16 cellular contexts compared by ENCODE assay signal in genomic region chr20:48405909-48406308, GRCh38.
DNase-seq lines count a peak whose midpoint lies in the region; ATAC-seq and TF ChIP-seq lines count a peak whose summit lies in the region.
"Had no signal": no experiment of that assay in that cellular context is flagged by ENCODE, and none has a peak within 500 bp of the region (broad histone marks: within the 10 kb centered on the region; RNA-seq: fewer than 3 reads in every experiment).

No MANE protein-coding gene starts in this region.

- H3K4me3 ChIP-seq in GM12875 (ENCODE audit: low read depth, low read length) (no peak overlapping the region), neural progenitor cell (no peak overlapping the region)
- H3K4me3 ChIP-seq: suprapubic skin had no signal

- no peak overlapping the region for H3K9ac ChIP-seq in neural progenitor cell

- H3K9me3 Mint-ChIP-seq in IgD-negative memory B cell (no peaks in the 10 kb centered on the region), neural progenitor cell (peaks cover 4% of the 10 kb centered on the region)
- H3K9me3 Mint-ChIP-seq in activated naive CD4-positive, alpha-beta T cell treated with anti-CD3 and anti-CD28 coated beads for 36 hours, result no peaks in the 10 kb centered on the region
- H3K9me3 Mint-ChIP-seq in activated CD4-positive, alpha-beta memory T cell treated with anti-CD3 and anti-CD28 coated beads for 36 hours, result no peaks in the 10 kb centered on the region

- POLR2A ChIA-PET in activated CD4-positive, alpha-beta memory T cell treated with anti-CD3 and anti-CD28 coated beads for 36 hours (lab: Charles Lee), result no interaction called here

- H3K27ac ChIP-seq in caudate nucleus (ENCODE audit: low read depth, low read length), result peak overlapping the region; percentile 11
- H3K27ac ChIP-seq in neural progenitor cell, result no peak overlapping the region
- H3K27ac ChIP-seq: suprapubic skin had no signal

- H3K36me3 ChIP-seq in neural progenitor cell, result no peaks in the 10 kb centered on the region
- H3K36me3 ChIP-seq: suprapubic skin had no signal

- H3K27me3 Mint-ChIP-seq in IgD-negative memory B cell (peaks cover 30% of the 10 kb centered on the region), neural progenitor cell (ENCODE audit: insufficient read depth, low read depth) (peaks cover 34% of the 10 kb centered on the region)
- peaks cover 3% of the 10 kb centered on the region for H3K27me3 Mint-ChIP-seq in activated naive CD4-positive, alpha-beta T cell treated with anti-CD3 and anti-CD28 coated beads for 36 hours (ENCODE audit: low read depth)
- peaks cover 16% of the 10 kb centered on the region for H3K27me3 Mint-ChIP-seq in activated CD4-positive, alpha-beta memory T cell treated with anti-CD3 and anti-CD28 coated beads for 36 hours

- H3K4me3 Mint-ChIP-seq in IgD-negative memory B cell (no peak overlapping the region), neural progenitor cell (no peak overlapping the region)
- no peak overlapping the region for H3K4me3 Mint-ChIP-seq in activated naive CD4-positive, alpha-beta T cell treated with anti-CD3 and anti-CD28 coated beads for 36 hours
- H3K4me3 Mint-ChIP-seq in activated CD4-positive, alpha-beta memory T cell treated with anti-CD3 and anti-CD28 coated beads for 36 hours, result no peak overlapping the region
- H3K4me3 Mint-ChIP-seq: brain; naive thymus-derived CD4-positive, alpha-beta T cell had no signal

- no peak for ATAC-seq in HG02610 (IDR thresholded peaks at IDR 0.05; ENCODE audit: unreplicated experiment)
- ATAC-seq: naive thymus-derived CD4-positive, alpha-beta T cell had no signal

- TF ChIP-seq CTCF in GM12875 (IDR thresholded peaks at IDR 0.05; ENCODE audit: borderline replicate concordance, insufficient read depth, low read depth, low read length) (0 out of 2 replicates have a peak, but pooled peaks have one; percentile 6), neural progenitor cell (IDR thresholded peaks at IDR 0.05) (peak; percentile 32)

- no peaks in the 10 kb centered on the region for H4K20me1 ChIP-seq in neural progenitor cell (ENCODE audit: low read depth)

- H3K9me3 ChIP-seq in neural progenitor cell (ENCODE audit: low read depth), result no peaks in the 10 kb centered on the region
- H3K9me3 ChIP-seq: suprapubic skin had no signal

- peaks cover 10% of the 10 kb centered on the region for H3F3A ChIP-seq in neural progenitor cell (ENCODE audit: low read depth)

- H3K27me3 ChIP-seq in neural progenitor cell, result no peaks in the 10 kb centered on the region

- no peak overlapping the region for H3K4me2 ChIP-seq in neural progenitor cell

- CTCF ChIA-PET in activated naive CD4-positive, alpha-beta T cell treated with anti-CD3 and anti-CD28 coated beads for 36 hours (lab: Charles Lee), result interaction anchor here (1.1 kb wide), 1 partner anchor 9 kb away, joined by 3 read pairs; no protein-coding TSS in a partner anchor
- CTCF ChIA-PET in activated CD4-positive, alpha-beta memory T cell treated with anti-CD3 and anti-CD28 coated beads for 36 hours (lab: Charles Lee), result no interaction called here

- intact Hi-C loops in activated naive CD4-positive, alpha-beta T cell treated with anti-CD3 and anti-CD28 coated beads for 36 hours (cut with micrococcal nuclease), result no loop called here
- intact Hi-C loops in activated CD4-positive, alpha-beta memory T cell treated with anti-CD3 and anti-CD28 coated beads for 36 hours (cut with micrococcal nuclease), result no loop called here

- no peaks in the 10 kb centered on the region for H3K36me3 Mint-ChIP-seq in IgD-negative memory B cell
- H3K36me3 Mint-ChIP-seq in neural progenitor cell, result no peaks in the 10 kb centered on the region
- no peaks in the 10 kb centered on the region for H3K36me3 Mint-ChIP-seq in activated naive CD4-positive, alpha-beta T cell treated with anti-CD3 and anti-CD28 coated beads for 36 hours (ENCODE audit: low read depth)
- no peaks in the 10 kb centered on the region for H3K36me3 Mint-ChIP-seq in activated CD4-positive, alpha-beta memory T cell treated with anti-CD3 and anti-CD28 coated beads for 36 hours
- H3K36me3 Mint-ChIP-seq: brain; naive thymus-derived CD4-positive, alpha-beta T cell had no signal

- H3K27ac Mint-ChIP-seq in IgD-negative memory B cell (peak overlapping the region in 2 of 3 donors; percentile 34 to 60), neural progenitor cell (no peak overlapping the region)
- H3K27ac Mint-ChIP-seq in activated naive CD4-positive, alpha-beta T cell treated with anti-CD3 and anti-CD28 coated beads for 36 hours, result no peak overlapping the region
- H3K27ac Mint-ChIP-seq in activated CD4-positive, alpha-beta memory T cell treated with anti-CD3 and anti-CD28 coated beads for 36 hours, result no peak overlapping the region
- H3K27ac Mint-ChIP-seq: naive thymus-derived CD4-positive, alpha-beta T cell had no signal

- H2AFZ ChIP-seq in neural progenitor cell (replicated peaks), result no peak overlapping the region

- DNase-seq in caudate nucleus (lab: John Stamatoyannopoulos, UW), result no peak
- peak; percentile 39 for DNase-seq in neural progenitor cell (ENCODE audit: low spot score)
- DNase-seq in activated naive CD4-positive, alpha-beta T cell treated with anti-CD3 and anti-CD28 coated beads for 36 hours, result no peak
- DNase-seq in activated CD4-positive, alpha-beta memory T cell treated with anti-CD3 and anti-CD28 coated beads for 36 hours, result no peak
- DNase-seq in DMS53 treated with DMSO at 0.1 percent for 48 hours (lab: John Stamatoyannopoulos, UW; ENCODE audit: unreplicated experiment), result no peak
- DNase-seq: activated gamma-delta T cell treated with Interleukin-2 at 50 U/mL for 16 hours; AML-193; effector CD8-positive, alpha-beta T cell; naive thymus-derived CD4-positive, alpha-beta T cell; NCI-H2029 treated with DMSO at 0.1 percent for 48 hours; NCI-H526 treated with DMSO at 0.1 percent for 48 hours had no signal

- H3K4me1 Mint-ChIP-seq in IgD-negative memory B cell (peaks cover 0 to under 1% (median 0%) of the 10 kb centered on the region in 3 donors), neural progenitor cell (peaks cover 25% of the 10 kb centered on the region)
- H3K4me1 Mint-ChIP-seq in activated naive CD4-positive, alpha-beta T cell treated with anti-CD3 and anti-CD28 coated beads for 36 hours (ENCODE audit: low read depth), result no peaks in the 10 kb centered on the region
- H3K4me1 Mint-ChIP-seq in activated CD4-positive, alpha-beta memory T cell treated with anti-CD3 and anti-CD28 coated beads for 36 hours (ENCODE audit: low read depth), result no peaks in the 10 kb centered on the region
- H3K4me1 Mint-ChIP-seq: naive thymus-derived CD4-positive, alpha-beta T cell had no signal

- H3K4me1 ChIP-seq in neural progenitor cell, result peaks cover 23% of the 10 kb centered on the region
- H3K4me1 ChIP-seq: suprapubic skin had no signal

- H3K79me2 ChIP-seq in neural progenitor cell (ENCODE audit: low read depth), result no peaks in the 10 kb centered on the region

Comparison
In these comparisons a context has a peak if more than half of its experiments do, and no peak if none do; other contexts are left out.
1. H3K27ac Mint-ChIP-seq: peak in IgD-negative memory B cell (2 of 3); none in neural progenitor cell (single experiment), activated naive CD4-positive, alpha-beta T cell treated with anti-CD3 and anti-CD28 coated beads for 36 hours (single experiment) and activated CD4-positive, alpha-beta memory T cell treated with anti-CD3 and anti-CD28 coated beads for 36 hours (single experiment).